ENCODE assay signal across 1 cellular context in the genomic region with DNA sequence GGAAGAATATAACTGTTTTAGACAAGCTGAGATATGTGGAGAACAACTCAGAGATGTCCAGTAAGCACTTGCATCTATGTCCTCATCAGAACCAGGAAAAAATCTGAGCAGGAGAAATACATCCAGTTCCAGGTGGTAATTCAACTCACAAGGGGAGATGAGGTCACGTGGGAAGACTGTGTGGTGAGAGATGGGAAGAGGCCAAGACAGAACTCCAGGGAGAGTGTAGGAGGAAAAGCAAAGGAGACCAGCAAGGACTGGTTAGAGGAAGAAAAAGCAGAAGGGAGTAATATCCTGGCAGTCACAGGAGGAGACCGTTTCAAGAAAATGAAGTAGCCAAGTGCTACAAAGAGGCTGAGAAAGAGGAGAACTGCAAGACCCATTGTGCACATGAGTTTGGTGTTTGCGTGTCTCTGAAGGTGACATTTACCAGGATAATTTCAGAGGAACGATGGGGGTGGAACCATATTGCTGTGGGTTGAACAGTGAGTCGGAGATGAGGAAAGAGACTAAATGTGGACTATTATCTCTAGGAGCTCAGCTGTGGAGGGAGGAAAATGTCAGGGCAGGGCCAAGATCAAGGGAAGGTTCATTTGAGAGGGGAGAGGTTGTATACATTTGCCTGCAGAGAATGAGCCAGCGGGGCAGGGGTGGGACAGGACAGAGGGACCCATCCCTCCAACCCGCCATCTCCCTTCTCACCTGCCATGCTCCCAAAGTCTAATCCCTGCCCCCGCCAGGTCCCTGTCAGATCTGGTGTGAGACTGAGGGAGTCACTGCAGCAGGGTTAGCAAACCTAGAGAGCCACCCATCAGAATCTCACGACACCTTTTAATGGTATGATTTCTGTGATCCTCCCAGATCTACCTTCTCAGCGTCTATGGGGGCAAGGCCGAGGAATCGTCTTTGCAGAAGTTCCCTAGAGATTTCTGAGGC.
TF ChIP-seq lines count a peak whose summit lies in the region.

No MANE protein-coding gene starts in this region.

TF ChIP-seq in WTC11, 78 proteins besides CTCF, POLR2A, EP300 and RAD21:
- TF ChIP-seq ETV6 (CRISPR knock-in tag; IDR thresholded peaks at IDR 0.05): no peak
- no peak for TF ChIP-seq IRF1 (CRISPR knock-in tag; IDR thresholded peaks at IDR 0.05)
- TF ChIP-seq PRRX2 (CRISPR knock-in tag; IDR thresholded peaks at IDR 0.05): no peak
- TF ChIP-seq JUN (CRISPR knock-in tag; IDR thresholded peaks at IDR 0.05): no peak
- no peak for TF ChIP-seq ZNF423 (CRISPR knock-in tag; IDR thresholded peaks at IDR 0.05)
